Comparison of ENCODE assay signal across 34 cellular contexts in genomic region chr6:156889469-156889868, GRCh38.
DNase-seq lines count a peak whose midpoint lies in the region; ATAC-seq, FAIRE-seq and TF ChIP-seq lines count a peak whose summit lies in the region.
"Had no signal": no experiment of that assay in that cellular context is flagged by ENCODE, and none has a peak within 500 bp of the region (broad histone marks: within the 10 kb centered on the region; RNA-seq: fewer than 3 reads in every experiment).

No MANE protein-coding gene starts in this region.

- H3K4me1 ChIP-seq in endodermal cell (ENCODE audit: control insufficient read depth, insufficient read depth, low read length) (no peaks in the 10 kb centered on the region), gastrocnemius medialis (peaks cover 64 to 68% of the 10 kb centered on the region in 2 donors)
- H3K4me1 ChIP-seq: SJCRH30 had no signal

- peak overlapping the region; percentile 41 for H3K27ac Mint-ChIP-seq in activated naive CD4-positive, alpha-beta T cell treated with anti-CD3 and anti-CD28 coated beads, Interleukin-2, amount 50 U/mL, for 24 hours
- H3K27ac Mint-ChIP-seq in activated naive CD4-positive, alpha-beta T cell treated with anti-CD3 and anti-CD28 coated beads, Interleukin-2, amount 10 ng/mL, durations not matched to agents 7 days and 5 days, result no peak overlapping the region
- peak overlapping the region; percentile 55 for H3K27ac Mint-ChIP-seq in endodermal cell
- H3K27ac Mint-ChIP-seq: activated CD8-positive, alpha-beta T cell treated with anti-CD3 and anti-CD28 coated beads for 36 hours; activated T-helper 1 cell treated with anti-CD3 and anti-CD28 coated beads, Interleukin-12 subunit alpha, Interleukin-12 subunit beta, Interleukin-2, Interleukin-4 antibody, amounts not matched to agents 30 ng/mL and 10 ng/mL and 1 ng/mL, durations not matched to agents 14 hours and 24 hours and 36 hours; B cell; CD8-positive, alpha-beta memory T cell; stimulated activated naive B cell treated with anti-CD40 and anti-IgM and Interleukin-4, amounts not matched to agents 10 μg/mL and 1 μg/mL and 100 μg/mL, for 72 hours had no signal

- peaks cover 81% of the 10 kb centered on the region for H3K4me1 Mint-ChIP-seq in activated naive CD4-positive, alpha-beta T cell treated with anti-CD3 and anti-CD28 coated beads, Interleukin-2, amount 50 U/mL, for 24 hours
- peaks cover 7% of the 10 kb centered on the region for H3K4me1 Mint-ChIP-seq in activated naive CD4-positive, alpha-beta T cell treated with anti-CD3 and anti-CD28 coated beads, Interleukin-2, amount 10 ng/mL, durations not matched to agents 7 days and 5 days
- peaks cover 36% of the 10 kb centered on the region for H3K4me1 Mint-ChIP-seq in endodermal cell

- no peaks in the 10 kb centered on the region for H3K27me3 Mint-ChIP-seq in activated naive CD4-positive, alpha-beta T cell treated with anti-CD3 and anti-CD28 coated beads, Interleukin-2, amount 50 U/mL, for 24 hours
- H3K27me3 Mint-ChIP-seq in activated naive CD4-positive, alpha-beta T cell treated with anti-CD3 and anti-CD28 coated beads, Interleukin-2, amount 10 ng/mL, durations not matched to agents 7 days and 5 days, result no peaks in the 10 kb centered on the region
- no peaks in the 10 kb centered on the region for H3K27me3 Mint-ChIP-seq in endodermal cell (ENCODE audit: insufficient read depth)
- H3K27me3 Mint-ChIP-seq: activated CD8-positive, alpha-beta T cell treated with anti-CD3 and anti-CD28 coated beads for 36 hours; B cell; stimulated activated naive B cell treated with anti-CD40 and anti-IgM and Interleukin-4, amounts not matched to agents 10 μg/mL and 1 μg/mL and 100 μg/mL, for 72 hours had no signal

- H3K36me3 Mint-ChIP-seq in activated naive CD4-positive, alpha-beta T cell treated with anti-CD3 and anti-CD28 coated beads, Interleukin-2, amount 50 U/mL, for 24 hours, result peaks cover 3% of the 10 kb centered on the region
- H3K36me3 Mint-ChIP-seq in activated naive CD4-positive, alpha-beta T cell treated with anti-CD3 and anti-CD28 coated beads, Interleukin-2, amount 10 ng/mL, durations not matched to agents 7 days and 5 days, result no peaks in the 10 kb centered on the region
- H3K36me3 Mint-ChIP-seq in endodermal cell (ENCODE audit: low read depth), result no peaks in the 10 kb centered on the region
- H3K36me3 Mint-ChIP-seq: natural killer cell had no signal

- H3K9me3 ChIP-seq in endodermal cell (ENCODE audit: control insufficient read depth, low read length) (no peaks in the 10 kb centered on the region), gastrocnemius medialis (no peaks in the 10 kb centered on the region)
- H3K9me3 ChIP-seq: adrenal gland, body of pancreas, esophagus squamous epithelium, heart left ventricle, mucosa of descending colon, SJCRH30, suprapubic skin had no signal

- H3K36me3 ChIP-seq in endodermal cell (ENCODE audit: control insufficient read depth, insufficient read depth, low read length) (peaks cover 4% of the 10 kb centered on the region), gastrocnemius medialis (no peaks in the 10 kb centered on the region)
- H3K36me3 ChIP-seq: adrenal gland, esophagus squamous epithelium, heart left ventricle, SJCRH30, suprapubic skin had no signal

- H3K4me3 ChIP-seq in endodermal cell (ENCODE audit: low read length) (no peak overlapping the region), gastrocnemius medialis (peak overlapping the region in 2 of 4 donors; percentile 18 to 19)
- H3K4me3 ChIP-seq: adrenal gland, body of pancreas, dorsolateral prefrontal cortex, esophagus squamous epithelium, heart left ventricle, mucosa of descending colon, SJCRH30, skin epidermis, suprapubic skin had no signal

- DNase-seq in activated naive CD4-positive, alpha-beta T cell treated with anti-CD3 and anti-CD28 coated beads, Interleukin-2, amount 10 ng/mL, durations not matched to agents 7 days and 5 days, result no peak
- DNase-seq in NCI-H1417 treated with DMSO at 0.1 percent for 48 hours (lab: John Stamatoyannopoulos, UW), result peak; percentile 45
- DNase-seq in endodermal cell, result no peak
- DNase-seq in gastrocnemius medialis, result no peak
- no peak for DNase-seq in H54 (ENCODE audit: insufficient read length, low spot score)
- DNase-seq in AG08396 (ENCODE audit: low spot score), result no peak
- DNase-seq: activated CD8-positive, alpha-beta memory T cell treated with anti-CD3 and anti-CD28 coated beads, Interleukin-2, amount 50 U/mL, for 48 hours; activated CD8-positive, alpha-beta T cell treated with anti-CD3 and anti-CD28 coated beads for 36 hours; activated naive CD4-positive, alpha-beta T cell treated with Interleukin-2 at 50 U/mL for 16 hours; adrenal gland; body of pancreas; CD8-positive, alpha-beta memory T cell; DMS 273 treated with DMSO at 0.1 percent for 48 hours; dorsolateral prefrontal cortex; esophagus squamous epithelium; foreskin keratinocyte; GOT3; heart left ventricle; kidney; MM.1S; mucosa of descending colon; natural killer cell; NCI-H524 treated with DMSO at 0.1 percent for 48 hours; nucleus accumbens; SJCRH30; stimulated activated naive B cell treated with anti-CD40 and anti-IgM and Interleukin-4, amounts not matched to agents 10 μg/mL and 1 μg/mL and 100 μg/mL, for 72 hours; SW 1271 had no signal

- 94 to 98% methylated on average over 6 of the region's 6 CpGs for WGBS in endodermal cell (ENCODE audit: insufficient coverage in 1 of 2, insufficient read length in 1 of 2), 2 experiments

- in situ Hi-C loops in gastrocnemius medialis (cut with MboI; ENCODE audit: low sequenced_read_pairs in 4 of 4), result no loop called here

- H3K27ac ChIP-seq in endodermal cell (ENCODE audit: low read depth, low read length), result no peak overlapping the region
- peak overlapping the region; percentile 46 to 74 (median 64) for H3K27ac ChIP-seq in gastrocnemius medialis
- H3K27ac ChIP-seq: adrenal gland, body of pancreas, dorsolateral prefrontal cortex, esophagus squamous epithelium, foreskin keratinocyte, KMS-11, SJCRH30, skin epidermis, suprapubic skin had no signal

- H3K27me3 ChIP-seq in endodermal cell (ENCODE audit: control insufficient read depth, insufficient read depth, low read length, poor library complexity, severe bottlenecking), result no peaks in the 10 kb centered on the region
- H3K27me3 ChIP-seq in gastrocnemius medialis, result no peaks in the 10 kb centered on the region
- H3K27me3 ChIP-seq: adrenal gland, body of pancreas, dorsolateral prefrontal cortex, esophagus squamous epithelium, foreskin keratinocyte, heart left ventricle, SJCRH30, suprapubic skin had no signal

- no peak overlapping the region for H3K4me3 Mint-ChIP-seq in activated naive CD4-positive, alpha-beta T cell treated with anti-CD3 and anti-CD28 coated beads, Interleukin-2, amount 50 U/mL, for 24 hours
- no peak overlapping the region for H3K4me3 Mint-ChIP-seq in activated naive CD4-positive, alpha-beta T cell treated with anti-CD3 and anti-CD28 coated beads, Interleukin-2, amount 10 ng/mL, durations not matched to agents 7 days and 5 days
- no peak overlapping the region for H3K4me3 Mint-ChIP-seq in endodermal cell
- H3K4me3 Mint-ChIP-seq: activated CD8-positive, alpha-beta T cell treated with anti-CD3 and anti-CD28 coated beads for 36 hours; activated T-helper 1 cell treated with anti-CD3 and anti-CD28 coated beads, Interleukin-12 subunit alpha, Interleukin-12 subunit beta, Interleukin-2, Interleukin-4 antibody, amounts not matched to agents 30 ng/mL and 10 ng/mL and 1 ng/mL, durations not matched to agents 14 hours and 24 hours and 36 hours; B cell; CD8-positive, alpha-beta memory T cell; natural killer cell; stimulated activated naive B cell treated with anti-CD40 and anti-IgM and Interleukin-4, amounts not matched to agents 10 μg/mL and 1 μg/mL and 100 μg/mL, for 72 hours had no signal

- no peak for TF ChIP-seq CTCF in endodermal cell (conservative IDR thresholded peaks at IDR 0.05)
- TF ChIP-seq CTCF in gastrocnemius medialis (IDR thresholded peaks at IDR 0.05 in 4 of 5, conservative IDR thresholded peaks at IDR 0.05 in 1 of 5), result no peak

- CTCF ChIA-PET in activated naive CD4-positive, alpha-beta T cell treated with anti-CD3 and anti-CD28 coated beads, Interleukin-2, amount 10 ng/mL, durations not matched to agents 7 days and 5 days (lab: Charles Lee), result no interaction called here

- no peak for TF ChIP-seq POLR2A in gastrocnemius medialis (IDR thresholded peaks at IDR 0.05)
- no peak for TF ChIP-seq POLR2A in H54 (IDR thresholded peaks at IDR 0.05; ENCODE audit: low read depth, low read length)

- FAIRE-seq in H54 (lab: Jason Lieb, UNC), result no peak
- FAIRE-seq: RCC 7860 had no signal

- peak; percentile 86 to 87 for ATAC-seq in gastrocnemius medialis
- ATAC-seq: activated CD8-positive, alpha-beta T cell treated with anti-CD3 and anti-CD28 coated beads for 36 hours; body of pancreas; foreskin keratinocyte; mucosa of descending colon; natural killer cell; stimulated activated naive B cell treated with anti-CD40 and anti-IgM and Interleukin-4, amounts not matched to agents 10 μg/mL and 1 μg/mL and 100 μg/mL, for 72 hours had no signal

- no peaks in the 10 kb centered on the region for H3K9me3 Mint-ChIP-seq in activated naive CD4-positive, alpha-beta T cell treated with anti-CD3 and anti-CD28 coated beads, Interleukin-2, amount 50 U/mL, for 24 hours
- H3K9me3 Mint-ChIP-seq in activated naive CD4-positive, alpha-beta T cell treated with anti-CD3 and anti-CD28 coated beads, Interleukin-2, amount 10 ng/mL, durations not matched to agents 7 days and 5 days, result no peaks in the 10 kb centered on the region
- no peaks in the 10 kb centered on the region for H3K9me3 Mint-ChIP-seq in endodermal cell
- H3K9me3 Mint-ChIP-seq: activated CD8-positive, alpha-beta T cell treated with anti-CD3 and anti-CD28 coated beads for 36 hours; activated T-helper 1 cell treated with anti-CD3 and anti-CD28 coated beads, Interleukin-12 subunit alpha, Interleukin-12 subunit beta, Interleukin-2, Interleukin-4 antibody, amounts not matched to agents 30 ng/mL and 10 ng/mL and 1 ng/mL, durations not matched to agents 14 hours and 24 hours and 36 hours; CD8-positive, alpha-beta memory T cell; natural killer cell had no signal

- H3K9ac ChIP-seq in endodermal cell (ENCODE audit: extremely low read depth, low read length, poor library complexity, severe bottlenecking), result no peak overlapping the region
- H3K9ac ChIP-seq: KMS-11 had no signal

- intact Hi-C loops in gastrocnemius medialis (cut with DNase I; ENCODE audit: low total_unique reads), result no loop called here
